In genomic region chr9:33164921-33165262, GRCh38 we compare ENCODE assay signal across 8 cellular contexts. TPM values are rescaled to one million over a fixed set of nuclear protein-coding genes. Genes with fewer than 3 reads are reported as not detected.
A peak's percentile ranks its signal among the peaks of the same experiment; 100 is the strongest.
DNase-seq lines count a peak whose midpoint lies in the region; ATAC-seq and TF ChIP-seq lines count a peak whose summit lies in the region.
"Not testable (repeated sequence)": the region's sequence is repeated elsewhere in the genome, so short reads cannot be mapped to it uniquely, and the experiment has no call there.

No MANE protein-coding gene starts in this region.

- H3K9ac ChIP-seq in PC-3 (ENCODE audit: low read length) = peak overlapping the region; percentile 92
- not testable (repeated sequence) for H3K9ac ChIP-seq in muscle layer of colon (ENCODE audit: low read length)
- H3K9ac ChIP-seq in skeletal muscle satellite cell (ENCODE audit: low read depth, low read length) = peak overlapping the region; percentile 97

- not testable (repeated sequence) for H3K27ac ChIP-seq in DOHH2 (ENCODE audit: low read depth, low read length)
- H3K27ac ChIP-seq in PC-3 (ENCODE audit: low read length) = peak overlapping the region; percentile 53
- H3K27ac ChIP-seq in muscle layer of colon (ENCODE audit: low read depth, low read length) = peak overlapping the region; percentile 80
- H3K27ac ChIP-seq in aorta (ENCODE audit: low read depth in 1 of 2, low read length in 2 of 2) = peak overlapping the region in 1 of 2 donors; percentile 77

- H3F3A ChIP-seq in DOHH2 (ENCODE audit: control insufficient read depth, insufficient read depth); PC-3 (ENCODE audit: low read length, unreplicated experiment): not testable (repeated sequence)

- peak overlapping the region; percentile 94 for H3K4me3 Mint-ChIP-seq in activated T-helper 2 cell treated with anti-CD3 and anti-CD28 coated beads, Interferon-gamma antibody, Interleukin-2, Interleukin-4, amounts not matched to agents 10 μg/mL and 5 μg/mL and 100 μg/mL, durations not matched to agents 14 hours and 24 hours and 36 hours (ENCODE audit: low read depth)
- H3K4me3 Mint-ChIP-seq in chondrocyte (ENCODE audit: unreplicated experiment) = peak overlapping the region; percentile 87

- not testable (repeated sequence) for TF ChIP-seq CTCF in DOHH2 (IDR thresholded peaks at IDR 0.05; ENCODE audit: low read depth, low read length, poor library complexity, severe bottlenecking); PC-3 (conservative IDR thresholded peaks at IDR 0.05; ENCODE audit: low read depth, low read length); chondrocyte (IDR thresholded peaks at IDR 0.05)

- not testable (repeated sequence) for BruUV-seq in PC-3 (replicated peaks; lab: Mats Ljungman, UMichigan)

- intact Hi-C loops in PC-3 (cut with micrococcal nuclease) (loop anchor here (5.0 kb wide), 2 partner anchors 33 to 48 kb away; no protein-coding TSS in a partner anchor), aorta (cut with DNase I) (loop anchor here in 1 of 2 donors (2.0 kb wide), 1 partner anchor 60 kb away; no protein-coding TSS in a partner anchor)
- intact Hi-C loops in activated T-helper 2 cell treated with anti-CD3 and anti-CD28 coated beads, Interferon-gamma antibody, Interleukin-2, Interleukin-4, amounts not matched to agents 10 μg/mL and 5 μg/mL and 100 μg/mL, durations not matched to agents 14 hours and 24 hours and 36 hours (cut with micrococcal nuclease) = loop anchor here (5.0 to 10.0 kb wide), 3 partner anchors 37 to 780 kb away; partner anchors contain the start of gene ACO1

- POLR2A ChIA-PET in PC-3 (lab: Charles Lee; ENCODE audit: unreplicated experiment) = not testable (repeated sequence)

- H3K9me3 ChIP-seq in DOHH2 (ENCODE audit: control insufficient read depth, insufficient read depth, low read length); PC-3 (ENCODE audit: low read length); muscle layer of colon (ENCODE audit: low read length); skeletal muscle satellite cell (replicated peaks; ENCODE audit: low read length); aorta (ENCODE audit: control insufficient read depth, low read length): not testable (repeated sequence)

- peak overlapping the region; percentile 96 for H3K4me3 ChIP-seq in DOHH2 (ENCODE audit: low read length)
- peak overlapping the region; percentile 93 for H3K4me3 ChIP-seq in PC-3 (ENCODE audit: low read length)
- H3K4me3 ChIP-seq in muscle layer of colon (ENCODE audit: low read depth in 1 of 2, low read length in 2 of 2) = peak overlapping the region; percentile 23 to 82
- H3K4me3 ChIP-seq in skeletal muscle satellite cell (ENCODE audit: low read length) = peak overlapping the region; percentile 95
- H3K4me3 ChIP-seq in aorta (ENCODE audit: low read length in 2 of 2) = peak overlapping the region; percentile 92

- 13% methylated on average over 7 of the region's 7 CpGs for WGBS in aorta, 2 donors

- not testable (repeated sequence) for DNase-seq in PC-3; activated T-helper 2 cell treated with anti-CD3 and anti-CD28 coated beads, Interferon-gamma antibody, Interleukin-2, Interleukin-4, amounts not matched to agents 10 μg/mL and 5 μg/mL and 100 μg/mL, durations not matched to agents 14 hours and 24 hours and 36 hours (ENCODE audit: low spot score); chondrocyte (ENCODE audit: low spot score); aorta
- peak; percentile 33 for DNase-seq in glomerular visceral epithelial cell (ENCODE audit: extremely low spot score)

- H3K36me3 ChIP-seq in DOHH2 (ENCODE audit: control insufficient read depth, low read length); PC-3 (ENCODE audit: low read depth, low read length); muscle layer of colon (ENCODE audit: insufficient read depth, low read length); skeletal muscle satellite cell (ENCODE audit: insufficient read depth, low read length); aorta (ENCODE audit: control insufficient read depth in 1 of 2, insufficient read depth in 2 of 2, low read length in 1 of 2): not testable (repeated sequence)

- ATAC-seq in PC-3; aorta (ENCODE audit: low FRiP score): not testable (repeated sequence)

- not testable (repeated sequence) for H3K9me3 Mint-ChIP-seq in activated T-helper 2 cell treated with anti-CD3 and anti-CD28 coated beads, Interferon-gamma antibody, Interleukin-2, Interleukin-4, amounts not matched to agents 10 μg/mL and 5 μg/mL and 100 μg/mL, durations not matched to agents 14 hours and 24 hours and 36 hours; chondrocyte (ENCODE audit: low read depth)

- not testable (repeated sequence) for H3K9me2 ChIP-seq in DOHH2 (replicated peaks; ENCODE audit: control insufficient read depth, low read length); PC-3 (replicated peaks; ENCODE audit: low read length)

- H3K27me3 ChIP-seq in DOHH2 (ENCODE audit: control insufficient read depth, low read length); PC-3 (ENCODE audit: low read length); muscle layer of colon (ENCODE audit: control insufficient read depth in 1 of 2, insufficient read depth in 2 of 2, low read length in 2 of 2); skeletal muscle satellite cell (ENCODE audit: control insufficient read depth, insufficient read depth, low read length); aorta (ENCODE audit: control insufficient read depth in 1 of 2, insufficient read depth in 2 of 2, low read length in 1 of 2): not testable (repeated sequence)

- H3K79me2 ChIP-seq in DOHH2 (ENCODE audit: control insufficient read depth, low read length) (peaks cover 71% of the 10 kb centered on the region), PC-3 (ENCODE audit: low read length) (peaks cover 66% of the 10 kb centered on the region)

- peaks cover 66% of the 10 kb centered on the region for H3K4me1 Mint-ChIP-seq in activated T-helper 2 cell treated with anti-CD3 and anti-CD28 coated beads, Interferon-gamma antibody, Interleukin-2, Interleukin-4, amounts not matched to agents 10 μg/mL and 5 μg/mL and 100 μg/mL, durations not matched to agents 14 hours and 24 hours and 36 hours (ENCODE audit: low read depth)
- H3K4me1 Mint-ChIP-seq in chondrocyte (ENCODE audit: low read depth) = peaks cover 71% of the 10 kb centered on the region

- H4K20me1 ChIP-seq in DOHH2 (ENCODE audit: control insufficient read depth, insufficient read depth, low read depth, low read length); PC-3 (ENCODE audit: low read length): not testable (repeated sequence)

- H3K4me1 ChIP-seq in DOHH2 (ENCODE audit: control insufficient read depth, low read length) (peaks cover 75% of the 10 kb centered on the region), PC-3 (ENCODE audit: insufficient read depth, low read length) (peaks cover 59% of the 10 kb centered on the region), muscle layer of colon (ENCODE audit: insufficient read depth, low read length) (peaks cover 59% of the 10 kb centered on the region), skeletal muscle satellite cell (ENCODE audit: control insufficient read depth, insufficient read depth, low read length) (peaks cover 64% of the 10 kb centered on the region), aorta (ENCODE audit: control insufficient read depth in 1 of 2, insufficient read depth in 2 of 2, low read length in 2 of 2) (peaks cover 5 to 22% of the 10 kb centered on the region in 2 donors)

- H3K27me3 Mint-ChIP-seq in activated T-helper 2 cell treated with anti-CD3 and anti-CD28 coated beads, Interferon-gamma antibody, Interleukin-2, Interleukin-4, amounts not matched to agents 10 μg/mL and 5 μg/mL and 100 μg/mL, durations not matched to agents 14 hours and 24 hours and 36 hours (ENCODE audit: low read depth); chondrocyte (ENCODE audit: low read depth): not testable (repeated sequence)

- peaks cover 18% of the 10 kb centered on the region for H3K36me3 Mint-ChIP-seq in activated T-helper 2 cell treated with anti-CD3 and anti-CD28 coated beads, Interferon-gamma antibody, Interleukin-2, Interleukin-4, amounts not matched to agents 10 μg/mL and 5 μg/mL and 100 μg/mL, durations not matched to agents 14 hours and 24 hours and 36 hours (ENCODE audit: low read depth)
- not testable (repeated sequence) for H3K36me3 Mint-ChIP-seq in chondrocyte (ENCODE audit: low read depth)

- not testable (repeated sequence) for H2AFZ ChIP-seq in PC-3 (ENCODE audit: low read length)

- H3K4me2 ChIP-seq in DOHH2 (ENCODE audit: low read length) = peak overlapping the region; percentile 95
- H3K4me2 ChIP-seq in PC-3 (ENCODE audit: low read length) = peak overlapping the region; percentile 82
- peak overlapping the region; percentile 82 for H3K4me2 ChIP-seq in skeletal muscle satellite cell (ENCODE audit: low read length)

- H3K27ac Mint-ChIP-seq in activated T-helper 2 cell treated with anti-CD3 and anti-CD28 coated beads, Interferon-gamma antibody, Interleukin-2, Interleukin-4, amounts not matched to agents 10 μg/mL and 5 μg/mL and 100 μg/mL, durations not matched to agents 14 hours and 24 hours and 36 hours = peak overlapping the region; percentile 92
- peak overlapping the region; percentile 64 for H3K27ac Mint-ChIP-seq in chondrocyte (ENCODE audit: unreplicated experiment)

- CTCF ChIA-PET in PC-3 (lab: Charles Lee) = not testable (repeated sequence)

RNA-seq across cellular contexts. Expression of gene B4GALT1, which starts 2.2 kb away (rescaled TPM):
- total RNA-seq in PC-3 (2014; rRNA removed) = 14.8 and 23.1 TPM in 2 replicates
- total RNA-seq in activated T-helper 2 cell treated with anti-CD3 and anti-CD28 coated beads, Interferon-gamma antibody, Interleukin-2, Interleukin-4, amounts not matched to agents 10 μg/mL and 5 μg/mL and 100 μg/mL, durations not matched to agents 14 hours and 24 hours and 36 hours = 60.6 and 64.0 TPM in 2 replicates
- 59.0 to 83.5 TPM (median 60.2 TPM) in 3 replicates for total RNA-seq in chondrocyte
- total RNA-seq in skeletal muscle satellite cell (2012; rRNA removed) = 21.8 and 29.7 TPM in 2 replicates
- total RNA-seq in aorta = 10 to 100 TPM; 74.5 to 95.6 TPM
- 10 to 100 TPM; 15.2 to 36.0 TPM for polyA plus RNA-seq in aorta
